ENCODE assay signal across 8 cellular contexts in the genomic region with DNA sequence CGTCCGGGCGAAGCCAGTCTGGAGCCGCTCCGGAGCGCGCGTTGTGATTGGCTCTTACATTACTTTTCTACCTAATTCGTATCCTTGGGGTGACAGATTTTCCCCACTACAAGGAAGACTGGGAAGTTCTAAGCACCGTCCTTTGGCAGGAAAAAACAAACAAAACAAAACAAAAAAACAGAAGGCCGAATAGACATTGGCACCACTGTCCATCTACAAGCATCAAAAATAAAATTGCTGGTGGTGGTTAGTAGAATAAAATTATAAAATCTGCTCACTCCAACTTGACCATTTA. TPM values are rescaled to one million over a fixed set of nuclear protein-coding genes. Genes with fewer than 3 reads are reported as not detected.
DNase-seq lines count a peak whose midpoint lies in the region; ATAC-seq and TF ChIP-seq lines count a peak whose summit lies in the region.

No MANE protein-coding gene starts in this region.

- ATAC-seq in GM19372 (IDR thresholded peaks at IDR 0.05; ENCODE audit: low read depth, unreplicated experiment) (peak; percentile 41), HG03342 (IDR thresholded peaks at IDR 0.05; ENCODE audit: unreplicated experiment) (peak; percentile 40)

- H3K4me1 ChIP-seq in right atrium auricular region: no peaks in the 10 kb centered on the region

- H3K27ac Mint-ChIP-seq in CD14-positive monocyte: peak overlapping the region; percentile 97 to 100 (median 99)
- H3K27ac Mint-ChIP-seq in activated naive CD8-positive, alpha-beta T cell: peak overlapping the region; percentile 68

- DNase-seq in CD14-positive monocyte (ENCODE audit: low spot score) (no peak), right atrium auricular region (ENCODE audit: low spot score) (peak; percentile 65), skeletal muscle cell (ENCODE audit: low read depth) (no peak), DMS53 treated with DMSO at 0.1 percent for 48 hours (lab: John Stamatoyannopoulos, UW; ENCODE audit: unreplicated experiment) (no peak), UCSD-AML1 (lab: John Stamatoyannopoulos, UW; ENCODE audit: unreplicated experiment) (no peak)

- TF ChIP-seq CTCF in CD14-positive monocyte (IDR thresholded peaks at IDR 0.05) (no peak), right atrium auricular region (IDR thresholded peaks at IDR 0.05) (no peak)

- H3K27me3 Mint-ChIP-seq in CD14-positive monocyte (ENCODE audit: low read depth in 3 of 3): peaks cover 0 to 6% (median 4%) of the 10 kb centered on the region in 3 donors
- H3K27me3 Mint-ChIP-seq in activated naive CD8-positive, alpha-beta T cell: peaks cover 28% of the 10 kb centered on the region

- no peaks in the 10 kb centered on the region for H3K36me3 Mint-ChIP-seq in CD14-positive monocyte
- peaks cover 2% of the 10 kb centered on the region for H3K36me3 Mint-ChIP-seq in activated naive CD8-positive, alpha-beta T cell

- no peaks in the 10 kb centered on the region for H3K27me3 ChIP-seq in right atrium auricular region

- peak overlapping the region; percentile 97 to 99 for H3K4me3 Mint-ChIP-seq in CD14-positive monocyte
- H3K4me3 Mint-ChIP-seq in activated naive CD8-positive, alpha-beta T cell: peak overlapping the region; percentile 92

- peaks cover 0 to 5% (median 0%) of the 10 kb centered on the region in 7 donors for H3K9me3 Mint-ChIP-seq in CD14-positive monocyte
- H3K9me3 Mint-ChIP-seq in activated naive CD8-positive, alpha-beta T cell (ENCODE audit: low read depth): no peaks in the 10 kb centered on the region

- H3K36me3 ChIP-seq in right atrium auricular region: no peaks in the 10 kb centered on the region

- no peaks in the 10 kb centered on the region for H3K9me3 ChIP-seq in right atrium auricular region

- intact Hi-C loops in CD14-positive monocyte (cut with micrococcal nuclease): loop anchor here in 1 of 2 donors (10.0 kb wide), 1 partner anchor 500 kb away; no protein-coding TSS in a partner anchor

- peaks cover 33% of the 10 kb centered on the region for H3K4me1 Mint-ChIP-seq in CD14-positive monocyte
- H3K4me1 Mint-ChIP-seq in activated naive CD8-positive, alpha-beta T cell (ENCODE audit: low read depth): peaks cover 24% of the 10 kb centered on the region

- peak overlapping the region; percentile 68 to 73 for H3K27ac ChIP-seq in right atrium auricular region

- H3K4me3 ChIP-seq in right atrium auricular region (peak overlapping the region; percentile 36 to 74), skeletal muscle cell (ENCODE audit: low read depth, low read length) (peak overlapping the region; percentile 83)

RNA-seq across cellular contexts. Expression of a gene that starts 0.7 kb away (rescaled TPM):
- 100 to 1,000 TPM; 158 to 204 TPM for polyA plus RNA-seq in CD14-positive monocyte
- 10 to 100 TPM in 1 of 2 donors, 1 to 10 TPM in 1; 7.8 to 11.2 TPM for total RNA-seq in right atrium auricular region
